In genomic region chr2:41972819-41973218, GRCh38 we compare ENCODE assay signal across 22 cellular contexts.
"Had no signal": no experiment of that assay in that cellular context is flagged by ENCODE, and none has a peak within 500 bp of the region (broad histone marks: within the 10 kb centered on the region; RNA-seq: fewer than 3 reads in every experiment).

No MANE protein-coding gene starts in this region.

- H3K9me3 Mint-ChIP-seq: activated CD4-positive, alpha-beta T cell treated with anti-CD3 and anti-CD28 coated beads, Interleukin-2, amount 10 ng/mL, durations not matched to agents 7 days and 5 days; activated naive CD8-positive, alpha-beta T cell treated with anti-CD3 and anti-CD28 coated beads, Interleukin-2, amount 10 ng/mL, durations not matched to agents 7 days and 5 days; activated T-cell treated with anti-CD3 and anti-CD28 coated beads, Interleukin-2, amount 50 U/mL, for 24 hours; activated T-helper 2 cell treated with anti-CD3 and anti-CD28 coated beads, Interferon-gamma antibody, Interleukin-2, Interleukin-4, amounts not matched to agents 10 μg/mL and 5 μg/mL and 100 μg/mL, durations not matched to agents 14 hours and 24 hours and 36 hours had no signal

- H3K36me3 ChIP-seq: gastrocnemius medialis, heart left ventricle, left lung, prostate gland, right atrium auricular region, tibial artery had no signal

- H3K9me3 ChIP-seq: gastrocnemius medialis, heart left ventricle, left lung, prostate gland, right atrium auricular region, tibial artery had no signal

- DNase-seq: activated CD4-positive, alpha-beta T cell treated with anti-CD3 and anti-CD28 coated beads, Interleukin-2, amount 10 ng/mL, durations not matched to agents 7 days and 5 days; activated CD8-positive, alpha-beta T cell treated with anti-CD3 and anti-CD28 coated beads, Interleukin-2, amount 10 ng/mL, durations not matched to agents 7 days and 5 days; activated naive CD4-positive, alpha-beta T cell treated with Interleukin-2 at 50 U/mL for 16 hours; activated naive CD8-positive, alpha-beta T cell treated with anti-CD3 and anti-CD28 coated beads, Interleukin-2, amount 10 ng/mL, durations not matched to agents 7 days and 5 days; activated T-cell treated with anti-CD3 and anti-CD28 coated beads, Interleukin-2, amount 50 U/mL, for 24 hours; caudate nucleus; gastrocnemius medialis; heart left ventricle; left lung; midbrain; stimulated activated CD4-positive, alpha-beta T cell treated with anti-CD3 and anti-CD28 coated beads, Interleukin-12 subunit alpha, Interleukin-12 subunit beta, amount 100 ng/mL, for 4 hours; stimulated activated CD4-positive, alpha-beta T cell treated with anti-CD3 and anti-CD28 coated beads, Interleukin-1b, Interleukin-23, amount 100 ng/mL, for 48 hours; stimulated activated CD8-positive, alpha-beta memory T cell treated with anti-CD3 and anti-CD28 coated beads, Interleukin-4, amount 100 ng/mL, for 48 hours; stimulated activated naive CD4-positive, alpha-beta T cell treated with Interleukin-2 at 50 U/mL for 16 hours; tibial artery had no signal

- H3K27ac ChIP-seq: gastrocnemius medialis, heart left ventricle, left lung, prostate gland, right atrium auricular region, tibial artery had no signal

- H3K4me3 Mint-ChIP-seq: activated CD4-positive, alpha-beta T cell treated with anti-CD3 and anti-CD28 coated beads, Interleukin-2, amount 10 ng/mL, durations not matched to agents 7 days and 5 days; activated CD8-positive, alpha-beta T cell treated with anti-CD3 and anti-CD28 coated beads, Interleukin-2, amount 10 ng/mL, durations not matched to agents 7 days and 5 days; activated naive CD8-positive, alpha-beta T cell treated with anti-CD3 and anti-CD28 coated beads, Interleukin-2, amount 10 ng/mL, durations not matched to agents 7 days and 5 days; activated T-cell treated with anti-CD3 and anti-CD28 coated beads, Interleukin-2, amount 50 U/mL, for 24 hours had no signal

- H3K36me3 Mint-ChIP-seq: activated naive CD8-positive, alpha-beta T cell treated with anti-CD3 and anti-CD28 coated beads, Interleukin-2, amount 10 ng/mL, durations not matched to agents 7 days and 5 days; brain had no signal

- H3K4me1 ChIP-seq: left lung, prostate gland had no signal

- H3K27me3 Mint-ChIP-seq: brain had no signal

- H3K27me3 ChIP-seq: gastrocnemius medialis, heart left ventricle, left lung, right atrium auricular region, tibial artery had no signal

- H3K4me1 Mint-ChIP-seq: activated CD4-positive, alpha-beta T cell treated with anti-CD3 and anti-CD28 coated beads, Interleukin-2, amount 10 ng/mL, durations not matched to agents 7 days and 5 days; activated naive CD8-positive, alpha-beta T cell treated with anti-CD3 and anti-CD28 coated beads, Interleukin-2, amount 10 ng/mL, durations not matched to agents 7 days and 5 days had no signal

- H3K27ac Mint-ChIP-seq: activated CD4-positive, alpha-beta T cell treated with anti-CD3 and anti-CD28 coated beads, Interleukin-2, amount 10 ng/mL, durations not matched to agents 7 days and 5 days; activated CD8-positive, alpha-beta T cell treated with anti-CD3 and anti-CD28 coated beads, Interleukin-2, amount 10 ng/mL, durations not matched to agents 7 days and 5 days; activated naive CD8-positive, alpha-beta T cell treated with anti-CD3 and anti-CD28 coated beads, Interleukin-2, amount 10 ng/mL, durations not matched to agents 7 days and 5 days; activated T-cell treated with anti-CD3 and anti-CD28 coated beads, Interleukin-2, amount 50 U/mL, for 24 hours; activated T-helper 2 cell treated with anti-CD3 and anti-CD28 coated beads, Interferon-gamma antibody, Interleukin-2, Interleukin-4, amounts not matched to agents 10 μg/mL and 5 μg/mL and 100 μg/mL, durations not matched to agents 14 hours and 24 hours and 36 hours had no signal

- H3K4me3 ChIP-seq: gastrocnemius medialis, heart left ventricle, left lung, prostate gland, right atrium auricular region, tibial artery had no signal

- FAIRE-seq: colon, TTC549 had no signal

- ATAC-seq: activated CD8-positive, alpha-beta T cell treated with anti-CD3 and anti-CD28 coated beads, Interleukin-2, amount 10 ng/mL, durations not matched to agents 7 days and 5 days; esophagus mucosa; gastrocnemius medialis; heart left ventricle; left lung had no signal
